26 cellular contexts compared by ENCODE assay signal in the genomic region with DNA sequence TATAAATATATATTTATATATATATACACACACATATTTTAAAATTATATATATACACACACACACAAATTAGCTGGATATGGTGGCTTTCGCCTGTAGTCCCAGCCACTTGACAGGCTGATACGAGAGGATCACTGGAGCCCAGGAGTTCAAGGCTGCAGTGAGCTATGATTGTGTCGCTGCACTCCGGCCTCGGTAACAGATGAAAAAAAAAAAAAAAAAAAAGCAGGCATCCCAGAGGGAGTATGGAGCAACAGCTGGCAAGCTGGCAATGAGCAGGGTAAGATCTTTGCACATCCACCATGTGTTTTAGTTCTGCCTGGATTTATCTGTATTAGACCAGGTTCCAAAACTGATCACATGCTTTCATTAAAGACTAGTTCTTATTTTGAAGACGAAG.
"Had no signal": no experiment of that assay in that cellular context is flagged by ENCODE, and none has a peak within 500 bp of the region (broad histone marks: within the 10 kb centered on the region; RNA-seq: fewer than 3 reads in every experiment).

No MANE protein-coding gene starts in this region.

- H3K36me3 ChIP-seq: ascending aorta, cardiac muscle cell, colonic mucosa, ovary, thoracic aorta had no signal

- H3K9me3 Mint-ChIP-seq: activated naive CD8-positive, alpha-beta T cell treated with anti-CD3 and anti-CD28 coated beads for 36 hours; stimulated activated effector memory CD8-positive, alpha-beta T cell treated with anti-CD3 and anti-CD28 coated beads, Interleukin-12 subunit alpha, Interleukin-12 subunit beta, amount 100 ng/mL, for 72 hours; stimulated activated naive CD8-positive, alpha-beta T cell treated with anti-CD3 and anti-CD28 coated beads, Interleukin-15, Interleukin-2, amounts not matched to agents 100 ng/mL and 50 ng/mL, for 24 hours had no signal

- H3K4me1 Mint-ChIP-seq: activated naive CD8-positive, alpha-beta T cell treated with anti-CD3 and anti-CD28 coated beads for 36 hours; naive thymus-derived CD4-positive, alpha-beta T cell; stimulated activated effector memory CD8-positive, alpha-beta T cell treated with anti-CD3 and anti-CD28 coated beads, Interleukin-12 subunit alpha, Interleukin-12 subunit beta, amount 100 ng/mL, for 72 hours had no signal

- H3K9me3 ChIP-seq: ascending aorta, colonic mucosa, ovary, thoracic aorta had no signal

- DNase-seq: activated CD4-positive, alpha-beta T cell treated with anti-CD3 and anti-CD28 coated beads for 48 hours; activated CD4-positive, alpha-beta T cell treated with anti-CD3 and anti-CD28 coated beads, Interleukin-2, amount 50 U/mL, for 48 hours; activated CD8-positive, alpha-beta memory T cell treated with anti-CD3 and anti-CD28 coated beads for 24 hours; activated effector memory CD4-positive, alpha-beta T cell treated with anti-CD3 and anti-CD28 coated beads, Interleukin-2, amount 50 U/mL, for 16 hours; activated naive CD4-positive, alpha-beta T cell treated with anti-CD3 and anti-CD28 coated beads for 36 hours; activated naive CD8-positive, alpha-beta T cell treated with anti-CD3 and anti-CD28 coated beads for 36 hours; cerebellar nuclear complex; colonic mucosa; effector CD8-positive, alpha-beta T cell; mammary epithelial cell; midbrain; naive thymus-derived CD4-positive, alpha-beta T cell; ovary; small intestine; stimulated activated CD4-positive, alpha-beta T cell treated with anti-CD3 and anti-CD28 coated beads, Interleukin-4, amount 100 ng/mL, for 24 hours; trophoblast cell had no signal

- H3K4me1 ChIP-seq: ascending aorta, colonic mucosa had no signal

- H3K4me3 ChIP-seq: ascending aorta, cardiac muscle cell, colonic mucosa, ovary, thoracic aorta had no signal

- H3K27ac ChIP-seq: ascending aorta, cardiac muscle cell, colonic mucosa, ovary, thoracic aorta, VCaP had no signal

- H3K4me3 Mint-ChIP-seq: activated naive CD4-positive, alpha-beta T cell treated with anti-CD3 and anti-CD28 coated beads for 36 hours; activated naive CD8-positive, alpha-beta T cell treated with anti-CD3 and anti-CD28 coated beads for 36 hours; brain; naive thymus-derived CD4-positive, alpha-beta T cell; stimulated activated effector memory CD8-positive, alpha-beta T cell treated with anti-CD3 and anti-CD28 coated beads, Interleukin-12 subunit alpha, Interleukin-12 subunit beta, amount 100 ng/mL, for 72 hours; stimulated activated naive CD8-positive, alpha-beta T cell treated with anti-CD3 and anti-CD28 coated beads, Interleukin-15, Interleukin-2, amounts not matched to agents 100 ng/mL and 50 ng/mL, for 24 hours had no signal

- H3K36me3 Mint-ChIP-seq: activated naive CD8-positive, alpha-beta T cell treated with anti-CD3 and anti-CD28 coated beads for 36 hours; naive thymus-derived CD4-positive, alpha-beta T cell; stimulated activated effector memory CD8-positive, alpha-beta T cell treated with anti-CD3 and anti-CD28 coated beads, Interleukin-12 subunit alpha, Interleukin-12 subunit beta, amount 100 ng/mL, for 72 hours had no signal

- H3K27ac Mint-ChIP-seq: activated naive CD4-positive, alpha-beta T cell treated with anti-CD3 and anti-CD28 coated beads for 36 hours; activated naive CD8-positive, alpha-beta T cell treated with anti-CD3 and anti-CD28 coated beads for 36 hours; naive thymus-derived CD4-positive, alpha-beta T cell; progenitor cell of endocrine pancreas; stimulated activated effector memory CD8-positive, alpha-beta T cell treated with anti-CD3 and anti-CD28 coated beads, Interleukin-12 subunit alpha, Interleukin-12 subunit beta, amount 100 ng/mL, for 72 hours; stimulated activated naive CD8-positive, alpha-beta T cell treated with anti-CD3 and anti-CD28 coated beads, Interleukin-15, Interleukin-2, amounts not matched to agents 100 ng/mL and 50 ng/mL, for 24 hours had no signal

- H3K27me3 ChIP-seq: ascending aorta, cardiac muscle cell, colonic mucosa, ovary had no signal

- H3K27me3 Mint-ChIP-seq: activated naive CD8-positive, alpha-beta T cell treated with anti-CD3 and anti-CD28 coated beads for 36 hours; brain; naive thymus-derived CD4-positive, alpha-beta T cell; progenitor cell of endocrine pancreas; stimulated activated naive CD8-positive, alpha-beta T cell treated with anti-CD3 and anti-CD28 coated beads, Interleukin-15, Interleukin-2, amounts not matched to agents 100 ng/mL and 50 ng/mL, for 24 hours had no signal

- ATAC-seq: activated CD4-positive, CD25-positive, alpha-beta regulatory T cell treated with anti-CD3 and anti-CD28 coated beads, Interleukin-2, amount 50 U/mL, for 24 hours; naive thymus-derived CD4-positive, alpha-beta T cell; sciatic nerve; stimulated activated effector memory CD8-positive, alpha-beta T cell treated with anti-CD3 and anti-CD28 coated beads, Interleukin-12 subunit alpha, Interleukin-12 subunit beta, amount 100 ng/mL, for 72 hours had no signal
